ENCODE assay signal across 10 cellular contexts in genomic region chr14:59123975-59124374, GRCh38.
A peak's percentile ranks its signal among the peaks of the same experiment; 100 is the strongest.
DNase-seq lines count a peak whose midpoint lies in the region; ATAC-seq and TF ChIP-seq lines count a peak whose summit lies in the region.
"Had no signal": no experiment of that assay in that cellular context is flagged by ENCODE, and none has a peak within 500 bp of the region (broad histone marks: within the 10 kb centered on the region; RNA-seq: fewer than 3 reads in every experiment).

No MANE protein-coding gene starts in this region.

- H3K36me3 Mint-ChIP-seq in type B pancreatic cell = no peaks in the 10 kb centered on the region
- H3K36me3 Mint-ChIP-seq: activated naive CD4-positive, alpha-beta T cell treated with anti-CD3 and anti-CD28 coated beads, Interleukin-2, amount 50 U/mL, for 24 hours had no signal

- no peak overlapping the region for H3K27ac Mint-ChIP-seq in type B pancreatic cell
- H3K27ac Mint-ChIP-seq: activated naive CD4-positive, alpha-beta T cell treated with anti-CD3 and anti-CD28 coated beads, Interleukin-2, amount 50 U/mL, for 24 hours had no signal

- H3K36me3 ChIP-seq in cardiac muscle cell = no peaks in the 10 kb centered on the region

- ATAC-seq in left cardiac atrium = no peak
- ATAC-seq in HG03135 (IDR thresholded peaks at IDR 0.05; ENCODE audit: unreplicated experiment) = no peak

- no peaks in the 10 kb centered on the region for H3K9me3 ChIP-seq in cardiac muscle cell (ENCODE audit: low read depth)

- peaks cover 13% of the 10 kb centered on the region for H3K27me3 Mint-ChIP-seq in type B pancreatic cell

- intact Hi-C loops in left cardiac atrium (cut with DNase I) = loop anchor here in 1 of 2 donors (2.0 to 10.0 kb wide), 3 partner anchors 451 to 623 kb away; partner anchors contain the start of genes CCDC175 and DACT1

- peaks cover 5% of the 10 kb centered on the region for H3K4me1 Mint-ChIP-seq in type B pancreatic cell (ENCODE audit: unreplicated experiment)
- H3K4me1 Mint-ChIP-seq: activated naive CD4-positive, alpha-beta T cell treated with anti-CD3 and anti-CD28 coated beads, Interleukin-2, amount 50 U/mL, for 24 hours had no signal

- no peak overlapping the region for H3K4me3 Mint-ChIP-seq in type B pancreatic cell
- H3K4me3 Mint-ChIP-seq: activated naive CD4-positive, alpha-beta T cell treated with anti-CD3 and anti-CD28 coated beads, Interleukin-2, amount 50 U/mL, for 24 hours had no signal

- no peaks in the 10 kb centered on the region for H3K27me3 ChIP-seq in cardiac muscle cell

- DNase-seq in cardiac muscle cell (ENCODE audit: low read depth in 1 of 2, low spot score in 1 of 2) = peak; percentile 28 to 40
- no peak for DNase-seq in left cardiac atrium
- peak; percentile 88 for DNase-seq in NCI-H526 treated with DMSO at 0.1 percent for 48 hours (lab: John Stamatoyannopoulos, UW)
- peak; percentile 63 for DNase-seq in fibroblast of peridontal ligament (ENCODE audit: extremely low read depth)
- DNase-seq in type B pancreatic cell (ENCODE audit: extremely low spot score, unreplicated experiment) = no peak
- DNase-seq in OCI-M2 (lab: John Stamatoyannopoulos, UW; ENCODE audit: unreplicated experiment) = no peak
- DNase-seq in iPS-NIHi7 (ENCODE audit: extremely low spot score) = no peak
- DNase-seq: nucleus accumbens had no signal

- no peak overlapping the region for H3K4me3 ChIP-seq in cardiac muscle cell

- no peak overlapping the region for H3K27ac ChIP-seq in cardiac muscle cell

- H3K9me3 Mint-ChIP-seq in type B pancreatic cell = no peaks in the 10 kb centered on the region
- H3K9me3 Mint-ChIP-seq: activated naive CD4-positive, alpha-beta T cell treated with anti-CD3 and anti-CD28 coated beads, Interleukin-2, amount 50 U/mL, for 24 hours had no signal

- H3K4me1 ChIP-seq in cardiac muscle cell (ENCODE audit: low read depth) = no peaks in the 10 kb centered on the region

- TF ChIP-seq CTCF in cardiac muscle cell (IDR thresholded peaks at IDR 0.05; ENCODE audit: low read depth, low read length) (peak; percentile 31), type B pancreatic cell (conservative IDR thresholded peaks at IDR 0.05) (peak; percentile 65)

Comparison
In these comparisons a context has a peak if more than half of its experiments do, and no peak if none do; other contexts are left out.
1. DNase-seq: peak in cardiac muscle cell (2 of 2), NCI-H526 treated with DMSO at 0.1 percent for 48 hours (single experiment) and fibroblast of peridontal ligament (single experiment); none in left cardiac atrium (single experiment), type B pancreatic cell (single experiment), OCI-M2 (single experiment) and iPS-NIHi7 (single experiment).